8 cellular contexts compared by ENCODE assay signal in genomic region chr12:96195845-96196451, GRCh38. TPM values are rescaled to one million over a fixed set of nuclear protein-coding genes. Genes with fewer than 3 reads are reported as not detected.
A peak's percentile ranks its signal among the peaks of the same experiment; 100 is the strongest.
DNase-seq lines count a peak whose midpoint lies in the region; ATAC-seq and TF ChIP-seq lines count a peak whose summit lies in the region.

No MANE protein-coding gene starts in this region.

- TF ChIP-seq POLR2A in ovary (IDR thresholded peaks at IDR 0.05) = no peak

- H3K4me1 ChIP-seq in ovary (ENCODE audit: insufficient read depth) = peaks cover 4% of the 10 kb centered on the region

- H3K27ac ChIP-seq in ovary = no peak overlapping the region

- H3K4me3 Mint-ChIP-seq in activated T-cell treated with anti-CD3 and anti-CD28 coated beads, Interleukin-2, amount 50 U/mL, for 4 hours = peak overlapping the region; percentile 89

- peaks cover 7% of the 10 kb centered on the region for H3K36me3 Mint-ChIP-seq in activated T-cell treated with anti-CD3 and anti-CD28 coated beads, Interleukin-2, amount 50 U/mL, for 4 hours (ENCODE audit: insufficient read depth)

- no peaks in the 10 kb centered on the region for H3K9me3 Mint-ChIP-seq in activated T-cell treated with anti-CD3 and anti-CD28 coated beads, Interleukin-2, amount 50 U/mL, for 4 hours

- no peaks in the 10 kb centered on the region for H3K36me3 ChIP-seq in MG63
- no peaks in the 10 kb centered on the region for H3K36me3 ChIP-seq in ovary

- no peak for TF ChIP-seq CTCF in ovary (IDR thresholded peaks at IDR 0.05)

- H3K27me3 ChIP-seq in MG63 (no peaks in the 10 kb centered on the region), ovary (no peaks in the 10 kb centered on the region)

- ATAC-seq in activated T-cell treated with anti-CD3 and anti-CD28 coated beads, Interleukin-2, amount 50 U/mL, for 4 hours = peak; percentile 29 to 38
- no peak for ATAC-seq in GM21423 (IDR thresholded peaks at IDR 0.05; ENCODE audit: unreplicated experiment)
- no peak for ATAC-seq in HG03378 (IDR thresholded peaks at IDR 0.05; ENCODE audit: unreplicated experiment)

- H3K27me3 Mint-ChIP-seq in activated T-cell treated with anti-CD3 and anti-CD28 coated beads, Interleukin-2, amount 50 U/mL, for 4 hours (ENCODE audit: low read depth) = no peaks in the 10 kb centered on the region

- TF ChIP-seq EP300 in ovary (IDR thresholded peaks at IDR 0.05) = no peak

- DNase-seq in D341Med (ENCODE audit: low spot score) (peak; percentile 53), MG63 (peak; percentile 52), fibroblast of peridontal ligament (ENCODE audit: extremely low read depth) (peak; percentile 48), ovary (peak in 2 of 5 donors; percentile 26 to 38)
- DNase-seq in activated T-cell treated with anti-CD3 and anti-CD28 coated beads, Interleukin-2, amount 50 U/mL, for 4 hours = peak; percentile 56
- DNase-seq in NK-92 treated with Interleukin-12 subunit alpha and Interleukin-12 subunit beta, amount 100 ng/mL, for 24 hours (lab: John Stamatoyannopoulos, UW) = no peak

- H3K9me3 ChIP-seq in MG63 = no peaks in the 10 kb centered on the region
- no peaks in the 10 kb centered on the region for H3K9me3 ChIP-seq in ovary

- 4 to 6% (median 5%) methylated on average over 14 of the region's 14 CpGs for WGBS in ovary, 3 donors

- H3K4me1 Mint-ChIP-seq in activated T-cell treated with anti-CD3 and anti-CD28 coated beads, Interleukin-2, amount 50 U/mL, for 4 hours (ENCODE audit: low read depth) = peaks cover 54% of the 10 kb centered on the region

- H3K4me3 ChIP-seq in MG63 = peak overlapping the region; percentile 75
- H3K4me3 ChIP-seq in ovary = peak overlapping the region; percentile 91

- intact Hi-C loops in ovary (cut with DNase I) = loop anchor here in 1 of 4 donors (10.0 kb wide), 1 partner anchor 319 kb away; no protein-coding TSS in a partner anchor

RNA-seq across cellular contexts. Expression of gene ELK3, which starts 1.8 kb away (rescaled TPM):
- total RNA-seq in MG63 (2014; rRNA removed; shearing (Covaris generic); ENCODE audit: low replicate concordance) = 4.8 and 5.7 TPM in 2 replicates
- total RNA-seq in activated T-cell treated with anti-CD3 and anti-CD28 coated beads, Interleukin-2, amount 50 U/mL, for 4 hours = 10 to 100 TPM; 33.8 to 43.1 (median 33.9) TPM
- 10 to 100 TPM; 11.5 to 25.9 (median 15.2) TPM for total RNA-seq in ovary
- 10 to 100 TPM; 15.6 to 25.8 TPM for polyA plus RNA-seq in ovary

Comparison
In these comparisons a context has a peak if more than half of its experiments do, and no peak if none do; other contexts are left out.
1. ATAC-seq: peak in activated T-cell treated with anti-CD3 and anti-CD28 coated beads, Interleukin-2, amount 50 U/mL, for 4 hours (2 of 2); none in GM21423 (single experiment) and HG03378 (single experiment).